Comparison of ENCODE assay signal across 24 cellular contexts in genomic region chr9:13109781-13110180, GRCh38.
DNase-seq lines count a peak whose midpoint lies in the region; ATAC-seq and TF ChIP-seq lines count a peak whose summit lies in the region.
"Had no signal": no experiment of that assay in that cellular context is flagged by ENCODE, and none has a peak within 500 bp of the region (broad histone marks: within the 10 kb centered on the region; RNA-seq: fewer than 3 reads in every experiment).

No MANE protein-coding gene starts in this region.

- no peak for TF ChIP-seq CTCF in RWPE2 (IDR thresholded peaks at IDR 0.05; ENCODE audit: poor library complexity, severe bottlenecking)
- no peak for TF ChIP-seq CTCF in glutamatergic neuron (IDR thresholded peaks at IDR 0.05; ENCODE audit: partially characterized antibody, unreplicated experiment)

- no peak overlapping the region for H3K4me3 ChIP-seq in RWPE2 (ENCODE audit: severe bottlenecking)
- H3K4me3 ChIP-seq: MG63, PC-9, SK-N-MC had no signal

- no peaks in the 10 kb centered on the region for H3K27me3 Mint-ChIP-seq in glutamatergic neuron (ENCODE audit: unreplicated experiment)
- H3K27me3 Mint-ChIP-seq: B cell; CD8-positive, alpha-beta memory T cell had no signal

- H3K27me3 ChIP-seq in RWPE2 (ENCODE audit: insufficient read depth, poor library complexity, severe bottlenecking), result no peaks in the 10 kb centered on the region
- H3K27me3 ChIP-seq: MG63 had no signal

- H3K36me3 Mint-ChIP-seq in glutamatergic neuron (ENCODE audit: unreplicated experiment), result no peaks in the 10 kb centered on the region
- H3K36me3 Mint-ChIP-seq: CD8-positive, alpha-beta memory T cell had no signal

- H3K9me3 Mint-ChIP-seq in glutamatergic neuron (ENCODE audit: unreplicated experiment), result no peaks in the 10 kb centered on the region

- peaks cover 27% of the 10 kb centered on the region for H3K4me1 ChIP-seq in RWPE2 (ENCODE audit: insufficient read depth, poor library complexity, severe bottlenecking)

- no peak overlapping the region for H3K4me3 Mint-ChIP-seq in glutamatergic neuron (ENCODE audit: unreplicated experiment)
- H3K4me3 Mint-ChIP-seq: B cell; CD8-positive, alpha-beta memory T cell had no signal

- ATAC-seq in RWPE2 (ENCODE audit: low read depth) (peak; percentile 88), GM21737 (IDR thresholded peaks at IDR 0.05; ENCODE audit: unreplicated experiment) (no peak)

- DNase-seq in NCI-H146 (lab: John Stamatoyannopoulos, UW), result peak; percentile 13
- DNase-seq in NCI-H146 treated with DMSO at 0.1 percent for 48 hours (lab: John Stamatoyannopoulos, UW; ENCODE audit: unreplicated experiment), result no peak
- DNase-seq in RWPE2 (ENCODE audit: low spot score), result no peak
- no peak for DNase-seq in glutamatergic neuron
- no peak for DNase-seq in activated naive CD4-positive, alpha-beta T cell treated with Interleukin-2 at 50 U/mL for 16 hours
- DNase-seq in kidney glomerular epithelial cell (lab: John Stamatoyannopoulos, UW), result no peak
- DNase-seq: CD8-positive, alpha-beta memory T cell; GDM1; HCEC 1CT; IMR-90; KG1; MG63; NCI-H1105 treated with DMSO at 0.1 percent for 48 hours; NCI-H2029 treated with DMSO at 0.1 percent for 48 hours; NCI-H524 treated with DMSO at 0.1 percent for 48 hours; NK-92 treated with Interleukin-12 subunit alpha and Interleukin-12 subunit beta, amount 100 ng/mL, for 24 hours; PC-9; RPMI8226; SIG-M5 had no signal

- H3K9me3 ChIP-seq in RWPE2 (ENCODE audit: severe bottlenecking), result no peaks in the 10 kb centered on the region
- H3K9me3 ChIP-seq: MG63 had no signal

- peak overlapping the region; percentile 63 for H3K27ac Mint-ChIP-seq in glutamatergic neuron (ENCODE audit: unreplicated experiment)
- H3K27ac Mint-ChIP-seq: B cell; CD8-positive, alpha-beta memory T cell had no signal

- H3K27ac ChIP-seq in RWPE2 (ENCODE audit: poor library complexity, severe bottlenecking), result peak overlapping the region; percentile 6
- H3K27ac ChIP-seq: 22Rv1, C4-2B, PC-9, SK-N-MC had no signal

- H3K4me1 Mint-ChIP-seq in glutamatergic neuron (ENCODE audit: low read depth, unreplicated experiment), result peaks cover 24% of the 10 kb centered on the region
- H3K4me1 Mint-ChIP-seq: B cell; CD8-positive, alpha-beta memory T cell had no signal

- H3K36me3 ChIP-seq in RWPE2 (ENCODE audit: low read depth), result peaks cover 24% of the 10 kb centered on the region
